In genomic region chr10:3889961-3890522, GRCh38 we compare ENCODE assay signal across 15 cellular contexts.
A peak's percentile ranks its signal among the peaks of the same experiment; 100 is the strongest.
DNase-seq lines count a peak whose midpoint lies in the region; ATAC-seq, FAIRE-seq and TF ChIP-seq lines count a peak whose summit lies in the region.
"Had no signal": no experiment of that assay in that cellular context is flagged by ENCODE, and none has a peak within 500 bp of the region (broad histone marks: within the 10 kb centered on the region; RNA-seq: fewer than 3 reads in every experiment).

No MANE protein-coding gene starts in this region.

- no peaks in the 10 kb centered on the region for H3K27me3 ChIP-seq in keratinocyte (ENCODE audit: control insufficient read depth, extremely low read depth, insufficient read depth, low read length)
- H3K27me3 ChIP-seq: heart left ventricle, transverse colon had no signal

- peak overlapping the region; percentile 28 for H3K27ac ChIP-seq in keratinocyte (ENCODE audit: control insufficient read depth, insufficient read depth, low read length)
- H3K27ac ChIP-seq: heart left ventricle, transverse colon had no signal

- no peaks in the 10 kb centered on the region for H3K36me3 ChIP-seq in keratinocyte (ENCODE audit: control insufficient read depth in 2 of 2, extremely low read depth in 1 of 2, insufficient read depth in 2 of 2, low read length in 2 of 2)
- H3K36me3 ChIP-seq: heart left ventricle, transverse colon had no signal

- CTCF ChIA-PET in HEK293T (lab: Yijun Ruan, JAX) = no interaction called here

- H3K9ac ChIP-seq in keratinocyte (ENCODE audit: control insufficient read depth, extremely low read depth, insufficient read depth, low read length) = peak overlapping the region; percentile 14

- no peak overlapping the region for H2AFZ ChIP-seq in keratinocyte (ENCODE audit: control insufficient read depth, low read length)

- H3K4me1 ChIP-seq in keratinocyte (ENCODE audit: control insufficient read depth, extremely low read depth, insufficient read depth, low read length) = peaks cover 49% of the 10 kb centered on the region

- no peaks in the 10 kb centered on the region for H3K36me3 Mint-ChIP-seq in stimulated activated naive CD8-positive, alpha-beta T cell treated with anti-CD3 and anti-CD28 coated beads, Interleukin-15, Interleukin-2, amounts not matched to agents 100 ng/mL and 50 ng/mL, for 24 hours (ENCODE audit: low read depth)
- H3K36me3 Mint-ChIP-seq: naive B cell had no signal

- in situ Hi-C loops in astrocyte of the spinal cord (cut with HindIII; ENCODE audit: low sequenced_read_pairs) = no loop called here

- no peak overlapping the region for H3K4me2 ChIP-seq in keratinocyte (ENCODE audit: control insufficient read depth, extremely low read depth, insufficient read depth, low read depth, low read length)

- dilution Hi-C loops in keratinocyte (cut with MboI; ENCODE audit: extremely low pct_ligation_motif_present, low sequenced_read_pairs) = no loop called here

- no peak overlapping the region for H3K4me3 Mint-ChIP-seq in stimulated activated naive CD8-positive, alpha-beta T cell treated with anti-CD3 and anti-CD28 coated beads, Interleukin-15, Interleukin-2, amounts not matched to agents 100 ng/mL and 50 ng/mL, for 24 hours
- H3K4me3 Mint-ChIP-seq: activated CD4-positive, alpha-beta T cell treated with anti-CD3 and anti-CD28 coated beads for 36 hours; activated naive CD8-positive, alpha-beta T cell treated with anti-CD3 and anti-CD28 coated beads, Interleukin-2, amount 50 U/mL, for 24 hours; naive B cell had no signal

- H3K9me3 ChIP-seq in keratinocyte (ENCODE audit: control insufficient read depth, low read depth, low read length) = no peaks in the 10 kb centered on the region
- H3K9me3 ChIP-seq: heart left ventricle, transverse colon had no signal

- POLR2A ChIA-PET in HEK293T (lab: Yijun Ruan, JAX) = interaction anchor here (1.6 kb wide), 2 partner anchors 37 to 115 kb away, joined by 4 read pairs; no protein-coding TSS in a partner anchor

- H3K4me3 ChIP-seq in astrocyte of the spinal cord (ENCODE audit: low read depth, low read length) (no peak overlapping the region), keratinocyte (ENCODE audit: control insufficient read depth in 2 of 3, extremely low read depth in 1 of 3, insufficient read depth in 2 of 3, low read depth in 1 of 3, low read length in 3 of 3) (no peak overlapping the region)
- H3K4me3 ChIP-seq: heart left ventricle, transverse colon had no signal

- TF ChIP-seq CTCF in astrocyte of the spinal cord (IDR thresholded peaks at IDR 0.05; ENCODE audit: low read depth, low read length) (no peak), keratinocyte (optimal IDR thresholded peaks at IDR 0.05 in 1 of 3, IDR thresholded peaks at IDR 0.05 in 1 of 3, conservative IDR thresholded peaks at IDR 0.05 in 1 of 3; ENCODE audit: extremely low read depth in 1 of 3, insufficient read depth in 2 of 3, low read length in 3 of 3) (no peak)

- FAIRE-seq in keratinocyte (lab: Jason Lieb, UNC) = no peak

- no peaks in the 10 kb centered on the region for H3K79me2 ChIP-seq in keratinocyte (ENCODE audit: control insufficient read depth, insufficient read depth, low read length)

- peaks cover 69% of the 10 kb centered on the region for H3K4me1 Mint-ChIP-seq in stimulated activated naive CD8-positive, alpha-beta T cell treated with anti-CD3 and anti-CD28 coated beads, Interleukin-15, Interleukin-2, amounts not matched to agents 100 ng/mL and 50 ng/mL, for 24 hours (ENCODE audit: low read depth)

- no peaks in the 10 kb centered on the region for H3K9me3 Mint-ChIP-seq in stimulated activated naive CD8-positive, alpha-beta T cell treated with anti-CD3 and anti-CD28 coated beads, Interleukin-15, Interleukin-2, amounts not matched to agents 100 ng/mL and 50 ng/mL, for 24 hours
- H3K9me3 Mint-ChIP-seq: activated naive CD8-positive, alpha-beta T cell treated with anti-CD3 and anti-CD28 coated beads, Interleukin-2, amount 50 U/mL, for 24 hours; naive B cell had no signal

- no peaks in the 10 kb centered on the region for H3K27me3 Mint-ChIP-seq in stimulated activated naive CD8-positive, alpha-beta T cell treated with anti-CD3 and anti-CD28 coated beads, Interleukin-15, Interleukin-2, amounts not matched to agents 100 ng/mL and 50 ng/mL, for 24 hours
- H3K27me3 Mint-ChIP-seq: activated CD4-positive, alpha-beta T cell treated with anti-CD3 and anti-CD28 coated beads for 36 hours; activated naive CD8-positive, alpha-beta T cell treated with anti-CD3 and anti-CD28 coated beads, Interleukin-2, amount 50 U/mL, for 24 hours; naive B cell had no signal

- H3K27ac Mint-ChIP-seq in stimulated activated naive CD8-positive, alpha-beta T cell treated with anti-CD3 and anti-CD28 coated beads, Interleukin-15, Interleukin-2, amounts not matched to agents 100 ng/mL and 50 ng/mL, for 24 hours = peak overlapping the region; percentile 40
- H3K27ac Mint-ChIP-seq: activated CD4-positive, alpha-beta T cell treated with anti-CD3 and anti-CD28 coated beads for 36 hours; activated naive CD8-positive, alpha-beta T cell treated with anti-CD3 and anti-CD28 coated beads, Interleukin-2, amount 50 U/mL, for 24 hours had no signal

- DNase-seq in stimulated activated naive CD8-positive, alpha-beta T cell treated with anti-CD3 and anti-CD28 coated beads, Interleukin-15, Interleukin-2, amounts not matched to agents 100 U/mL and 50 U/mL, for 24 hours = no peak
- DNase-seq in astrocyte of the spinal cord (ENCODE audit: low read depth, low spot score) = peak; percentile 92
- DNase-seq in keratinocyte (ENCODE audit: low read depth, low spot score) = no peak
- DNase-seq in D341Med (ENCODE audit: low spot score) = no peak
- no peak for DNase-seq in HEK293T (ENCODE audit: extremely low spot score)
- no peak for DNase-seq in NCI-H1694 treated with DMSO at 0.1 percent for 48 hours (lab: John Stamatoyannopoulos, UW)
- DNase-seq: activated CD4-positive, alpha-beta T cell treated with anti-CD3 and anti-CD28 coated beads for 36 hours; activated naive CD8-positive, alpha-beta T cell treated with anti-CD3 and anti-CD28 coated beads, Interleukin-2, amount 50 U/mL, for 24 hours; heart left ventricle; naive B cell; NCI-H1417 treated with DMSO at 0.1 percent for 48 hours; stimulated activated CD4-positive, alpha-beta T cell treated with anti-CD3 and anti-CD28 coated beads, Interleukin-4, amount 100 ng/mL, for 1 hour; transverse colon had no signal

- ATAC-seq in stimulated activated naive CD8-positive, alpha-beta T cell treated with anti-CD3 and anti-CD28 coated beads, Interleukin-15, Interleukin-2, amounts not matched to agents 100 U/mL and 50 U/mL, for 24 hours = no peak
- ATAC-seq in GM18861 (IDR thresholded peaks at IDR 0.05; ENCODE audit: unreplicated experiment) = no peak
- ATAC-seq: activated CD4-positive, alpha-beta T cell treated with anti-CD3 and anti-CD28 coated beads for 36 hours; activated naive CD8-positive, alpha-beta T cell treated with anti-CD3 and anti-CD28 coated beads, Interleukin-2, amount 50 U/mL, for 24 hours; heart left ventricle had no signal

- H3K9me1 ChIP-seq in keratinocyte (ENCODE audit: control insufficient read depth, extremely low read depth, insufficient read depth, low read length) = no peaks in the 10 kb centered on the region

- H4K20me1 ChIP-seq in keratinocyte (ENCODE audit: control insufficient read depth, extremely low read depth, insufficient read depth, low read length) = no peaks in the 10 kb centered on the region

TF ChIP-seq in HEK293T, 16 proteins besides CTCF, POLR2A, EP300 and RAD21:
- TF ChIP-seq LEF1 (IDR thresholded peaks at IDR 0.05; ENCODE audit: borderline replicate concordance) = no peak
- no peak for TF ChIP-seq ZNF384 (IDR thresholded peaks at IDR 0.05)
- TF ChIP-seq FOXM1 (IDR thresholded peaks at IDR 0.05; ENCODE audit: borderline replicate concordance) = no peak
- no peak for TF ChIP-seq NFRKB (IDR thresholded peaks at IDR 0.05)
- TF ChIP-seq PKNOX1 (IDR thresholded peaks at IDR 0.05) = no peak
- no peak for TF ChIP-seq SUZ12 (IDR thresholded peaks at IDR 0.05)
- TF ChIP-seq L3MBTL2 (conservative IDR thresholded peaks at IDR 0.05) = no peak
- TF ChIP-seq ARNT (IDR thresholded peaks at IDR 0.05) = no peak
- TF ChIP-seq ELF4 (IDR thresholded peaks at IDR 0.05) = no peak
- TF ChIP-seq CTBP1 (IDR thresholded peaks at IDR 0.05; ENCODE audit: borderline replicate concordance) = no peak
- no peak for TF ChIP-seq TARDBP (IDR thresholded peaks at IDR 0.05)
- no peak for TF ChIP-seq FOXK2 (IDR thresholded peaks at IDR 0.05)
- no peak for TF ChIP-seq BHLHE40 (IDR thresholded peaks at IDR 0.05; ENCODE audit: borderline replicate concordance)
- no peak for TF ChIP-seq SP1 (IDR thresholded peaks at IDR 0.05)
- no peak for TF ChIP-seq HDGF (IDR thresholded peaks at IDR 0.05; ENCODE audit: borderline replicate concordance)
